ENCODE assay signal across 8 cellular contexts in genomic region chr4:82360298-82361177, GRCh38. TPM values are rescaled to one million over a fixed set of nuclear protein-coding genes. Genes with fewer than 3 reads are reported as not detected.
DNase-seq lines count a peak whose midpoint lies in the region; ATAC-seq and TF ChIP-seq lines count a peak whose summit lies in the region.

No MANE protein-coding gene starts in this region.

- H3K36me3 ChIP-seq in prostate gland: no peaks in the 10 kb centered on the region

- H3K27ac ChIP-seq in prostate gland: no peak overlapping the region

- H3K4me3 ChIP-seq in WI38 (ENCODE audit: low read depth, low read length) (no peak overlapping the region), prostate gland (no peak overlapping the region)

- DNase-seq in DMS53 (lab: John Stamatoyannopoulos, UW): peak; percentile 51
- DNase-seq in foreskin melanocyte: peak; percentile 29
- no peak for DNase-seq in prostate gland (ENCODE audit: low spot score)
- no peak for DNase-seq in putamen (ENCODE audit: low spot score)
- DNase-seq in iPS-NIHi11 (ENCODE audit: low spot score): no peak

- no peaks in the 10 kb centered on the region for H3K27me3 ChIP-seq in prostate gland (replicated peaks; ENCODE audit: insufficient read depth)

- ATAC-seq in HG02938 (IDR thresholded peaks at IDR 0.05; ENCODE audit: unreplicated experiment) (peak; percentile 50), HG02885 (IDR thresholded peaks at IDR 0.05; ENCODE audit: poor library complexity, unreplicated experiment) (no peak)

- intact Hi-C loops in prostate gland (cut with DNase I): no loop called here

- 90% methylated on average over 4 of the region's 4 CpGs for WGBS in prostate gland

- no peak for TF ChIP-seq POLR2A in prostate gland (IDR thresholded peaks at IDR 0.05)

- TF ChIP-seq CTCF in WI38 (IDR thresholded peaks at IDR 0.05; ENCODE audit: low read depth, low read length) (peak; percentile 43; the same call in 1 of the 2 replicates), prostate gland (IDR thresholded peaks at IDR 0.05) (peak in 3 of 4 experiments; percentile 34 to 65 (median 50))

- no peaks in the 10 kb centered on the region for H3K9me3 ChIP-seq in prostate gland

- peaks cover 14% of the 10 kb centered on the region for H3K4me1 ChIP-seq in prostate gland (replicated peaks)

RNA-seq across cellular contexts. Expression of gene HNRNPD, which starts 13.3 kb away (rescaled TPM):
- 10 to 100 TPM; 48.7 to 87.3 TPM for total RNA-seq in prostate gland

Comparison
In these comparisons a context has a peak if more than half of its experiments do, and no peak if none do; other contexts are left out.
1. DNase-seq: peak in DMS53 (single experiment) and foreskin melanocyte (single experiment); none in prostate gland (single experiment), putamen (single experiment) and iPS-NIHi11 (single experiment).